In the genomic region with DNA sequence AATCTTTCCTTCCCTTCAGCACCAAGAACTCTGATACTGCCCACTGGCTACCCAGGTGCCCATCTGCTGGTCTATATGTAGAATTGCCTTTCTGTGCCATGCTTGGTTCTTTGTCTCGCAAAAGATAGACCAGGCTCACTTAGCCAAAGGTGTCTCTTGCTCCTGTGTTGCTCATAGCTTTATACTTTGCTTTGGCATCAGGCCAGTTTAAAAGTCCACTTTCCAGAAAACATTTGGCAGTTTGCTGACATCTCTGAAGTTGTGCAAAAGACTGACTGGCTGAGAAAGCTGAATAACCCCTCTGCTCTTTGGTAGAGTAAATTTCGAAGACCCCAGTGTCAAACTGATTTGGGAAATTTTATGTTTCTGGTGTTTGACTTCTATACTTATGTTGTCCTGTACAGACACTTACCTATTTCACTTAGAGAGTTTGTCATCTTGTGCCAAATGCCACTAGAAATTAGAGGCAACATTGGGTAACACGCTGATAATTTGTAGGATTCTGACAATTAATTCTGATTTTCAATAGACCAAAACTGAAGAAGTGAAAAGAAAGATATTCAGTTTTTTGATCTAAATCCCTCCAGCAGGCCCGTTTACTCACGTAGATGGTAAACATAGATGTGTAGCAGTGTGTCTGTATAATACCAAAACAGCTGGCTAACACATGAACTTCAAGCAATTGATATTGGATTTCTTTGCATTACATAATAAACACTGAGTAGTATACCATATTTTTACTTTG, we compare ENCODE assay signal across 1 cellular context.
TF ChIP-seq lines count a peak whose summit lies in the region.

No MANE protein-coding gene starts in this region.

TF ChIP-seq in K562, 482 proteins besides CTCF, POLR2A, EP300 and RAD21 (continued from another document):
- TF ChIP-seq, protein P1, sequence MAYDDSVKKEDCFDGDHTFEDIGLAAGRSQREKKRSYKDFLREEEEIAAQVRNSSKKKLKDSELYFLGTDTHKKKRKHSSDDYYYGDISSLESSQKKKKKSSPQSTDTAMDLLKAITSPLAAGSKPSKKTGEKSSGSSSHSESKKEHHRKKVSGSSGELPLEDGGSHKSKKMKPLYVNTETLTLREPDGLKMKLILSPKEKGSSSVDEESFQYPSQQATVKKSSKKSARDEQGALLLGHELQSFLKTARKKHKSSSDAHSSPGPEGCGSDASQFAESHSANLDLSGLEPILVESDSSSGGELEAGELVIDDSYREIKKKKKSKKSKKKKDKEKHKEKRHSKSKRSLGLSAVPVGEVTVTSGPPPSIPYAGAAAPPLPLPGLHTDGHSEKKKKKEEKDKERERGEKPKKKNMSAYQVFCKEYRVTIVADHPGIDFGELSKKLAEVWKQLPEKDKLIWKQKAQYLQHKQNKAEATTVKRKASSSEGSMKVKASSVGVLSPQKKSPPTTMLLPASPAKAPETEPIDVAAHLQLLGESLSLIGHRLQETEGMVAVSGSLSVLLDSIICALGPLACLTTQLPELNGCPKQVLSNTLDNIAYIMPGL (CRISPR knock-in tag; IDR thresholded peaks at IDR 0.05): 0 out of 2 replicates have a peak, but pooled peaks have one; percentile 4
- TF ChIP-seq MTA1 (IDR thresholded peaks at IDR 0.05; ENCODE audit: borderline replicate concordance): no peak
- peak; percentile 49 for TF ChIP-seq DPF2 (IDR thresholded peaks at IDR 0.05)
- TF ChIP-seq, protein P2, sequence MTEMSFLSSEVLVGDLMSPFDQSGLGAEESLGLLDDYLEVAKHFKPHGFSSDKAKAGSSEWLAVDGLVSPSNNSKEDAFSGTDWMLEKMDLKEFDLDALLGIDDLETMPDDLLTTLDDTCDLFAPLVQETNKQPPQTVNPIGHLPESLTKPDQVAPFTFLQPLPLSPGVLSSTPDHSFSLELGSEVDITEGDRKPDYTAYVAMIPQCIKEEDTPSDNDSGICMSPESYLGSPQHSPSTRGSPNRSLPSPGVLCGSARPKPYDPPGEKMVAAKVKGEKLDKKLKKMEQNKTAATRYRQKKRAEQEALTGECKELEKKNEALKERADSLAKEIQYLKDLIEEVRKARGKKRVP (CRISPR knock-in tag; IDR thresholded peaks at IDR 0.05): peak; percentile 23; the same call in 1 of the 2 replicates
- TF ChIP-seq FOXK2 (conservative IDR thresholded peaks at IDR 0.05 in 1 of 2, IDR thresholded peaks at IDR 0.05 in 1 of 2; ENCODE audit: low read depth in 2 of 2): peak; percentile 21 to 52; a peak in 1 of 4 replicates
- no peak for TF ChIP-seq SETDB1 (IDR thresholded peaks at IDR 0.05; ENCODE audit: low read length)
- TF ChIP-seq MYNN (IDR thresholded peaks at IDR 0.05): peak; percentile 46; the same call in 1 of the 2 replicates
- TF ChIP-seq MYNN (CRISPR knock-in tag; IDR thresholded peaks at IDR 0.05): no peak
- TF ChIP-seq, protein P3, sequence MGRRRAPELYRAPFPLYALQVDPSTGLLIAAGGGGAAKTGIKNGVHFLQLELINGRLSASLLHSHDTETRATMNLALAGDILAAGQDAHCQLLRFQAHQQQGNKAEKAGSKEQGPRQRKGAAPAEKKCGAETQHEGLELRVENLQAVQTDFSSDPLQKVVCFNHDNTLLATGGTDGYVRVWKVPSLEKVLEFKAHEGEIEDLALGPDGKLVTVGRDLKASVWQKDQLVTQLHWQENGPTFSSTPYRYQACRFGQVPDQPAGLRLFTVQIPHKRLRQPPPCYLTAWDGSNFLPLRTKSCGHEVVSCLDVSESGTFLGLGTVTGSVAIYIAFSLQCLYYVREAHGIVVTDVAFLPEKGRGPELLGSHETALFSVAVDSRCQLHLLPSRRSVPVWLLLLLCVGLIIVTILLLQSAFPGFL (CRISPR knock-in tag; IDR thresholded peaks at IDR 0.05): no peak
- TF ChIP-seq RBM17 (IDR thresholded peaks at IDR 0.05; ENCODE audit: borderline replicate concordance, low read depth, low read length): no peak
- TF ChIP-seq, protein P4, sequence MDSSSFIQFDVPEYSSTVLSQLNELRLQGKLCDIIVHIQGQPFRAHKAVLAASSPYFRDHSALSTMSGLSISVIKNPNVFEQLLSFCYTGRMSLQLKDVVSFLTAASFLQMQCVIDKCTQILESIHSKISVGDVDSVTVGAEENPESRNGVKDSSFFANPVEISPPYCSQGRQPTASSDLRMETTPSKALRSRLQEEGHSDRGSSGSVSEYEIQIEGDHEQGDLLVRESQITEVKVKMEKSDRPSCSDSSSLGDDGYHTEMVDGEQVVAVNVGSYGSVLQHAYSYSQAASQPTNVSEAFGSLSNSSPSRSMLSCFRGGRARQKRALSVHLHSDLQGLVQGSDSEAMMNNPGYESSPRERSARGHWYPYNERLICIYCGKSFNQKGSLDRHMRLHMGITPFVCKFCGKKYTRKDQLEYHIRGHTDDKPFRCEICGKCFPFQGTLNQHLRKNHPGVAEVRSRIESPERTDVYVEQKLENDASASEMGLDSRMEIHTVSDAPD (CRISPR knock-in tag; IDR thresholded peaks at IDR 0.05): 0 out of 2 replicates have a peak, but pooled peaks have one; percentile 4
- no peak for TF ChIP-seq CREBBP (IDR thresholded peaks at IDR 0.05; ENCODE audit: low read depth, low read length)
- 0 out of 2 replicates have a peak, but pooled peaks have one; percentile 78 for TF ChIP-seq ZNF174 (CRISPR knock-in tag; IDR thresholded peaks at IDR 0.05)
- TF ChIP-seq ZNF41 (CRISPR knock-in tag; conservative IDR thresholded peaks at IDR 0.05): 0 out of 2 replicates have a peak, but pooled peaks have one; percentile 15
- TF ChIP-seq EP400 (IDR thresholded peaks at IDR 0.05): peak; percentile 24; the same call in 1 of the 2 replicates
- no peak for TF ChIP-seq COPS2 (conservative IDR thresholded peaks at IDR 0.05)
- no peak for TF ChIP-seq SP2 (IDR thresholded peaks at IDR 0.05; ENCODE audit: extremely low read depth, low read depth, low read length, poor library complexity, severe bottlenecking)
- no peak for TF ChIP-seq ZNF707 (CRISPR knock-in tag; conservative IDR thresholded peaks at IDR 0.05)
- TF ChIP-seq ERF (CRISPR knock-in tag; IDR thresholded peaks at IDR 0.05): no peak
- TF ChIP-seq, protein P5, sequence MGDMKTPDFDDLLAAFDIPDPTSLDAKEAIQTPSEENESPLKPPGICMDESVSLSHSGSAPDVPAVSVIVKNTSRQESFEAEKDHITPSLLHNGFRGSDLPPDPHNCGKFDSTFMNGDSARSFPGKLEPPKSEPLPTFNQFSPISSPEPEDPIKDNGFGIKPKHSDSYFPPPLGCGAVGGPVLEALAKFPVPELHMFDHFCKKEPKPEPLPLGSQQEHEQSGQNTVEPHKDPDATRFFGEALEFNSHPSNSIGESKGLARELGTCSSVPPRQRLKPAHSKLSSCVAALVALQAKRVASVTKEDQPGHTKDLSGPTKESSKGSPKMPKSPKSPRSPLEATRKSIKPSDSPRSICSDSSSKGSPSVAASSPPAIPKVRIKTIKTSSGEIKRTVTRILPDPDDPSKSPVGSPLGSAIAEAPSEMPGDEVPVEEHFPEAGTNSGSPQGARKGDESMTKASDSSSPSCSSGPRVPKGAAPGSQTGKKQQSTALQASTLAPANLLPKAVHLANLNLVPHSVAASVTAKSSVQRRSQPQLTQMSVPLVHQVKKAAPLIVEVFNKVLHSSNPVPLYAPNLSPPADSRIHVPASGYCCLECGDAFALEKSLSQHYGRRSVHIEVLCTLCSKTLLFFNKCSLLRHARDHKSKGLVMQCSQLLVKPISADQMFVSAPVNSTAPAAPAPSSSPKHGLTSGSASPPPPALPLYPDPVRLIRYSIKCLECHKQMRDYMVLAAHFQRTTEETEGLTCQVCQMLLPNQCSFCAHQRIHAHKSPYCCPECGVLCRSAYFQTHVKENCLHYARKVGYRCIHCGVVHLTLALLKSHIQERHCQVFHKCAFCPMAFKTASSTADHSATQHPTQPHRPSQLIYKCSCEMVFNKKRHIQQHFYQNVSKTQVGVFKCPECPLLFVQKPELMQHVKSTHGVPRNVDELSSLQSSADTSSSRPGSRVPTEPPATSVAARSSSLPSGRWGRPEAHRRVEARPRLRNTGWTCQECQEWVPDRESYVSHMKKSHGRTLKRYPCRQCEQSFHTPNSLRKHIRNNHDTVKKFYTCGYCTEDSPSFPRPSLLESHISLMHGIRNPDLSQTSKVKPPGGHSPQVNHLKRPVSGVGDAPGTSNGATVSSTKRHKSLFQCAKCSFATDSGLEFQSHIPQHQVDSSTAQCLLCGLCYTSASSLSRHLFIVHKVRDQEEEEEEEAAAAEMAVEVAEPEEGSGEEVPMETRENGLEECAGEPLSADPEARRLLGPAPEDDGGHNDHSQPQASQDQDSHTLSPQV (IDR thresholded peaks at IDR 0.05): 0 out of 2 replicates have a peak, but pooled peaks have one; percentile 7
- no peak for TF ChIP-seq TAF7 (tag; IDR thresholded peaks at IDR 0.05)
- TF ChIP-seq ZNF551 (CRISPR knock-in tag; IDR thresholded peaks at IDR 0.05): peak; percentile 74; the same call in 1 of the 2 replicates
- TF ChIP-seq CSDE1 (IDR thresholded peaks at IDR 0.05): 0 out of 4 replicates have a peak, but pooled peaks of 1 of the 2 experiments have one; percentile 14
- no peak for TF ChIP-seq E2F3 (CRISPR knock-in tag; IDR thresholded peaks at IDR 0.05)
- peak; percentile 64 for TF ChIP-seq RBM39 (optimal IDR thresholded peaks at IDR 0.05; ENCODE audit: low read depth, low read length)
- peak; percentile 2; the same call in 1 of the 2 replicates for TF ChIP-seq TCF3 (CRISPR knock-in tag; IDR thresholded peaks at IDR 0.05)
- no peak for TF ChIP-seq HEY1 (CRISPR knock-in tag; IDR thresholded peaks at IDR 0.05; ENCODE audit: borderline replicate concordance)
- TF ChIP-seq PHB (CRISPR knock-in tag; IDR thresholded peaks at IDR 0.05): no peak
- TF ChIP-seq HDAC3 (IDR thresholded peaks at IDR 0.05; ENCODE audit: borderline replicate concordance, partially characterized antibody): peak; percentile 19
